27 cellular contexts compared by ENCODE assay signal in genomic region chr15:23954931-23955330, GRCh38.
"Had no signal": no experiment of that assay in that cellular context is flagged by ENCODE, and none has a peak within 500 bp of the region (broad histone marks: within the 10 kb centered on the region; RNA-seq: fewer than 3 reads in every experiment).

No MANE protein-coding gene starts in this region.

- H3K4me1 ChIP-seq: esophagus muscularis mucosa, foreskin keratinocyte, gastrocnemius medialis had no signal

- H3K4me3 ChIP-seq: esophagus muscularis mucosa, gastrocnemius medialis had no signal

- H3K27ac ChIP-seq: esophagus muscularis mucosa, foreskin keratinocyte, gastrocnemius medialis, WERI-Rb-1 had no signal

- H3K36me3 ChIP-seq: esophagus muscularis mucosa, gastrocnemius medialis, WERI-Rb-1 had no signal

- DNase-seq: activated B cell treated with CpG ODN at 0.5 μM for 24 hours; activated CD4-positive, alpha-beta T cell treated with anti-CD3 and anti-CD28 coated beads for 48 hours; activated CD4-positive, alpha-beta T cell treated with anti-CD3 and anti-CD28 coated beads, Interleukin-2, amount 50 U/mL, for 1 hour; activated CD4-positive, alpha-beta T cell treated with anti-CD3 and anti-CD28 coated beads, Interleukin-2, amount 50 U/mL, for 48 hours; activated CD8-positive, alpha-beta memory T cell treated with anti-CD3 and anti-CD28 coated beads for 24 hours; activated CD8-positive, alpha-beta T cell treated with anti-CD3 and anti-CD28 coated beads for 36 hours; activated effector memory CD4-positive, alpha-beta T cell treated with Interleukin-2 at 50 U/mL for 16 hours; activated gamma-delta T cell treated with Interleukin-2 at 50 U/mL for 16 hours; activated naive CD4-positive, alpha-beta T cell treated with anti-CD3 and anti-CD28 coated beads, Interleukin-2, amount 50 U/mL, for 16 hours; activated naive CD4-positive, alpha-beta T cell treated with Interleukin-2 at 50 U/mL for 16 hours; activated T-cell treated with anti-CD3 and anti-CD28 coated beads, Interleukin-2, amount 50 U/mL, for 4 hours; amniotic stem cell; anterior cingulate cortex; caudate nucleus; cortex of kidney; dermis blood vessel endothelial cell; effector CD4-positive, alpha-beta T cell; effector memory CD8-positive, alpha-beta T cell; erythroblast; foreskin keratinocyte; gastrocnemius medialis; T-helper 17 cell; T1000; WERI-Rb-1 had no signal

- H3K9me3 ChIP-seq: esophagus muscularis mucosa, gastrocnemius medialis had no signal

- ATAC-seq: activated CD4-positive, CD25-positive, alpha-beta regulatory T cell treated with anti-CD3 and anti-CD28 coated beads, Interleukin-2, amount 50 U/mL, for 24 hours; activated CD8-positive, alpha-beta T cell treated with anti-CD3 and anti-CD28 coated beads for 36 hours; activated T-cell treated with anti-CD3 and anti-CD28 coated beads, Interleukin-2, amount 50 U/mL, for 4 hours; activated T-helper 17 cell treated with anti-CD3 and anti-CD28 coated beads, Interleukin-2, amount 50 U/mL, for 72 hours; effector memory CD8-positive, alpha-beta T cell; foreskin keratinocyte; gastrocnemius medialis; T-helper 17 cell had no signal

- H3K27me3 ChIP-seq: esophagus muscularis mucosa, foreskin keratinocyte, gastrocnemius medialis had no signal
